In the genomic region with DNA sequence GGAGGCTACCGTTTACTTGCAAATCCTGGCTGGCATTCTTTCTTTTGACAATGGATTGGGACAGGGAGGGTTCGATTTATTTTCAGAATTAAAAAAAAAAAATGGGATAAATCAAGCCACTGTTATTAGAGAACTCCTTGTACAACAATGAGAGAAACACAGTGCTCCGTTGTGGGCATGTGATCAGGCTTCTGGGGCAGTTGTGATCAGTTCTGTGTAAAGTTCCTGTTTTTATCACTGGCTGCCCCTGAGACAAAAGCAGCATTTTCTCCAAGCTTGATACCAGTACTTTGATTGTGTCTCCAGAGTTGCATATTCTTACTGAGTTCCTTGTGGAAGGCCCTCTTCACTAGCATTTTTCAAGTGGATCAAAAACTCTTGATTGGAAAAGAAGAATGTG, we compare ENCODE assay signal across 8 cellular contexts. TPM values are rescaled to one million over a fixed set of nuclear protein-coding genes. Genes with fewer than 3 reads are reported as not detected.
A peak's percentile ranks its signal among the peaks of the same experiment; 100 is the strongest.
DNase-seq lines count a peak whose midpoint lies in the region; ATAC-seq and TF ChIP-seq lines count a peak whose summit lies in the region.

No MANE protein-coding gene starts in this region.

- DNase-seq in CD14-positive monocyte (ENCODE audit: low spot score) (peak; percentile 59), KG1 (lab: John Stamatoyannopoulos, UW) (peak; percentile 26), iPS DF 6.9 (ENCODE audit: low read depth, low spot score) (no peak), sigmoid colon (no peak), NCI-H2196 (lab: John Stamatoyannopoulos, UW; ENCODE audit: unreplicated experiment) (no peak)
- no peak for DNase-seq in activated CD4-positive, alpha-beta T cell treated with anti-CD3 and anti-CD28 coated beads, Interleukin-2, amount 50 U/mL, for 1 hour

- peaks cover 0 to 10% (median 2%) of the 10 kb centered on the region in 7 donors for H3K9me3 Mint-ChIP-seq in CD14-positive monocyte

- H3K9me3 ChIP-seq in iPS DF 6.9 (ENCODE audit: control insufficient read depth, insufficient read depth, low read length) (no peaks in the 10 kb centered on the region), sigmoid colon (no peaks in the 10 kb centered on the region)

- H3K27me3 ChIP-seq in iPS DF 6.9 (ENCODE audit: control insufficient read depth, insufficient read depth, low read length) (no peaks in the 10 kb centered on the region), sigmoid colon (no peaks in the 10 kb centered on the region)

- TF ChIP-seq CTCF in CD14-positive monocyte (IDR thresholded peaks at IDR 0.05) = no peak
- TF ChIP-seq CTCF in sigmoid colon (IDR thresholded peaks at IDR 0.05) = no peak

- H3K4me1 ChIP-seq in iPS DF 6.9 (ENCODE audit: control insufficient read depth, insufficient read depth, low read length) = no peaks in the 10 kb centered on the region
- H3K4me1 ChIP-seq in sigmoid colon = peaks cover 0 to 41% (median 32%) of the 10 kb centered on the region in 4 donors

- peak overlapping the region; percentile 91 to 97 for H3K4me3 Mint-ChIP-seq in CD14-positive monocyte

- WGBS in iPS DF 6.9 (ENCODE audit: insufficient coverage, insufficient read length) = no CpG with 5 or more reads among the region's 3 CpGs
- 0 to 1% methylated on average over 3 of the region's 3 CpGs for WGBS in sigmoid colon, 2 donors

- intact Hi-C loops in CD14-positive monocyte (cut with micrococcal nuclease) = loop anchor here in 1 of 2 donors (1.0 to 10.0 kb wide), 5 partner anchors 9 to 259 kb away; a partner anchor contains a TSS
- intact Hi-C loops in sigmoid colon (cut with DNase I) = loop anchor here (1.0 to 10.0 kb wide), 4 partner anchors 69 to 229 kb away; no protein-coding TSS in a partner anchor

- H3K27ac ChIP-seq in angular gyrus (ENCODE audit: low read depth, low read length) (peak overlapping the region; percentile 96), iPS DF 6.9 (ENCODE audit: low read length) (no peak overlapping the region), sigmoid colon (peak overlapping the region; percentile 92 to 98 (median 97))

- no peaks in the 10 kb centered on the region for H3K36me3 Mint-ChIP-seq in CD14-positive monocyte

- H3K4me3 ChIP-seq in iPS DF 6.9 (ENCODE audit: low read length) (peak overlapping the region; percentile 92; the same call in 1 of the 2 replicates), sigmoid colon (peak overlapping the region; percentile 69 to 93 (median 92))

- H3K36me3 ChIP-seq in iPS DF 6.9 (ENCODE audit: control insufficient read depth, insufficient read depth, low read length) = no peaks in the 10 kb centered on the region; the same call in 1 of the 2 replicates
- H3K36me3 ChIP-seq in sigmoid colon = no peaks in the 10 kb centered on the region

- TF ChIP-seq EP300 in sigmoid colon (IDR thresholded peaks at IDR 0.05) = no peak

- peaks cover 45% of the 10 kb centered on the region for H3K4me1 Mint-ChIP-seq in CD14-positive monocyte

- TF ChIP-seq POLR2A in sigmoid colon (IDR thresholded peaks at IDR 0.05) = no peak

- no peaks in the 10 kb centered on the region for H3K27me3 Mint-ChIP-seq in CD14-positive monocyte (ENCODE audit: low read depth in 3 of 3)

- ATAC-seq in GM18502 (IDR thresholded peaks at IDR 0.05; ENCODE audit: poor library complexity, unreplicated experiment) = no peak

- peak overlapping the region; percentile 89 to 96 (median 93) for H3K27ac Mint-ChIP-seq in CD14-positive monocyte

RNA-seq across cellular contexts. Expression of a gene that starts 1.2 kb away (rescaled TPM):
- 1 to 10 TPM; 3.5 to 6.5 TPM for polyA plus RNA-seq in CD14-positive monocyte
- total RNA-seq in sigmoid colon = 10 to 100 TPM; 16.4 to 28.0 (median 22.0) TPM
- 10 to 100 TPM in 1 of 3 donors, 1 to 10 TPM in 2; 7.2 to 13.1 (median 9.0) TPM for polyA plus RNA-seq in sigmoid colon

Comparison
In these comparisons a context has a peak if more than half of its experiments do, and no peak if none do; other contexts are left out.
1. DNase-seq: peak in CD14-positive monocyte (single experiment) and KG1 (single experiment); none in iPS DF 6.9 (single experiment), sigmoid colon (single experiment), activated CD4-positive, alpha-beta T cell treated with anti-CD3 and anti-CD28 coated beads, Interleukin-2, amount 50 U/mL, for 1 hour (single experiment) and NCI-H2196 (single experiment).